9 cellular contexts compared by ENCODE assay signal in genomic region chr7:54541941-54542618, GRCh38. TPM values are rescaled to one million over a fixed set of nuclear protein-coding genes. Genes with fewer than 3 reads are reported as not detected.
DNase-seq lines count a peak whose midpoint lies in the region; ATAC-seq and TF ChIP-seq lines count a peak whose summit lies in the region.
"Had no signal": no experiment of that assay in that cellular context is flagged by ENCODE, and none has a peak within 500 bp of the region (broad histone marks: within the 10 kb centered on the region; RNA-seq: fewer than 3 reads in every experiment).

A gene with protein sequence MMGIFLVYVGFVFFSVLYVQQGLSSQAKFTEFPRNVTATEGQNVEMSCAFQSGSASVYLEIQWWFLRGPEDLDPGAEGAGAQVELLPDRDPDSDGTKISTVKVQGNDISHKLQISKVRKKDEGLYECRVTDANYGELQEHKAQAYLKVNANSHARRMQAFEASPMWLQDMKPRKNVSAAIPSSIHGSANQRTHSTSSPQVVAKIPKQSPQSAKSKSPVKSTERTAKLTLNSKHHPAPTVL (plus strand): TSS chr7:54542375. CDS start chr7:54542731, 356 bp downstream.

- no peaks in the 10 kb centered on the region for H3K36me3 ChIP-seq in skeletal muscle satellite cell (ENCODE audit: insufficient read depth, low read length)

- TF ChIP-seq EP300 in Ishikawa (IDR thresholded peaks at IDR 0.05; ENCODE audit: borderline replicate concordance): no peak

- DNase-seq in stimulated activated CD4-positive, alpha-beta T cell treated with anti-CD3 and anti-CD28 coated beads, Interleukin-15, amount 100 ng/mL, for 24 hours: no peak
- no peak for DNase-seq in stimulated activated CD4-positive, alpha-beta T cell treated with anti-CD3 and anti-CD28 coated beads, Interleukin-4, amount 100 ng/mL, for 4 hours
- DNase-seq in NCI-H446 treated with DMSO at 0.1 percent for 48 hours (lab: John Stamatoyannopoulos, UW): no peak

- ATAC-seq in HG02981 (IDR thresholded peaks at IDR 0.05; ENCODE audit: unreplicated experiment): no peak

- H3K4me1 ChIP-seq in skeletal muscle satellite cell (ENCODE audit: control insufficient read depth, insufficient read depth, low read length): no peaks in the 10 kb centered on the region

- TF ChIP-seq CTCF in VCaP (conservative IDR thresholded peaks at IDR 0.05): peak; percentile 48

- peak within 1 kb of the TSS; percentile 84 for H3K27ac ChIP-seq in VCaP

- H3K27me3 ChIP-seq in skeletal muscle satellite cell (ENCODE audit: control insufficient read depth, insufficient read depth, low read length): peaks cover 73% of the 10 kb centered on the region

- no peaks in the 10 kb centered on the region for H3K9me3 ChIP-seq in iPS-18c (ENCODE audit: control insufficient read depth, insufficient read depth, low read length)
- H3K9me3 ChIP-seq in skeletal muscle satellite cell (replicated peaks; ENCODE audit: low read length): no peaks in the 10 kb centered on the region

- H3K4me3 ChIP-seq in iPS-18c (ENCODE audit: insufficient read depth, low read depth, low read length) (peak within 1 kb of the TSS; percentile 66), skeletal muscle satellite cell (ENCODE audit: low read length) (peak within 1 kb of the TSS; percentile 51)

- peak within 1 kb of the TSS; percentile 76 for H3K4me2 ChIP-seq in skeletal muscle satellite cell (ENCODE audit: low read length)

- H3K9ac ChIP-seq in skeletal muscle satellite cell (ENCODE audit: low read depth, low read length): no peak within 1 kb of the TSS

- no peak for TF ChIP-seq RAD21 in Ishikawa (IDR thresholded peaks at IDR 0.05; ENCODE audit: low read depth)

TF ChIP-seq in Ishikawa, 13 proteins besides CTCF, POLR2A, EP300 and RAD21:
- TF ChIP-seq, protein P1, sequence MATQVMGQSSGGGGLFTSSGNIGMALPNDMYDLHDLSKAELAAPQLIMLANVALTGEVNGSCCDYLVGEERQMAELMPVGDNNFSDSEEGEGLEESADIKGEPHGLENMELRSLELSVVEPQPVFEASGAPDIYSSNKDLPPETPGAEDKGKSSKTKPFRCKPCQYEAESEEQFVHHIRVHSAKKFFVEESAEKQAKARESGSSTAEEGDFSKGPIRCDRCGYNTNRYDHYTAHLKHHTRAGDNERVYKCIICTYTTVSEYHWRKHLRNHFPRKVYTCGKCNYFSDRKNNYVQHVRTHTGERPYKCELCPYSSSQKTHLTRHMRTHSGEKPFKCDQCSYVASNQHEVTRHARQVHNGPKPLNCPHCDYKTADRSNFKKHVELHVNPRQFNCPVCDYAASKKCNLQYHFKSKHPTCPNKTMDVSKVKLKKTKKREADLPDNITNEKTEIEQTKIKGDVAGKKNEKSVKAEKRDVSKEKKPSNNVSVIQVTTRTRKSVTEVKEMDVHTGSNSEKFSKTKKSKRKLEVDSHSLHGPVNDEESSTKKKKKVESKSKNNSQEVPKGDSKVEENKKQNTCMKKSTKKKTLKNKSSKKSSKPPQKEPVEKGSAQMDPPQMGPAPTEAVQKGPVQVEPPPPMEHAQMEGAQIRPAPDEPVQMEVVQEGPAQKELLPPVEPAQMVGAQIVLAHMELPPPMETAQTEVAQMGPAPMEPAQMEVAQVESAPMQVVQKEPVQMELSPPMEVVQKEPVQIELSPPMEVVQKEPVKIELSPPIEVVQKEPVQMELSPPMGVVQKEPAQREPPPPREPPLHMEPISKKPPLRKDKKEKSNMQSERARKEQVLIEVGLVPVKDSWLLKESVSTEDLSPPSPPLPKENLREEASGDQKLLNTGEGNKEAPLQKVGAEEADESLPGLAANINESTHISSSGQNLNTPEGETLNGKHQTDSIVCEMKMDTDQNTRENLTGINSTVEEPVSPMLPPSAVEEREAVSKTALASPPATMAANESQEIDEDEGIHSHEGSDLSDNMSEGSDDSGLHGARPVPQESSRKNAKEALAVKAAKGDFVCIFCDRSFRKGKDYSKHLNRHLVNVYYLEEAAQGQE (IDR thresholded peaks at IDR 0.05; ENCODE audit: low read depth): peak; percentile 74
- TF ChIP-seq USF1 (IDR thresholded peaks at IDR 0.05): no peak

RNA-seq across cellular contexts. Expression of the gene that starts here (rescaled TPM):
- total RNA-seq in skeletal muscle satellite cell (2012; rRNA removed): not detected in 2 replicates
- total RNA-seq: HT1080 had no signal
